Comparison of ENCODE assay signal across 26 cellular contexts in the genomic region with DNA sequence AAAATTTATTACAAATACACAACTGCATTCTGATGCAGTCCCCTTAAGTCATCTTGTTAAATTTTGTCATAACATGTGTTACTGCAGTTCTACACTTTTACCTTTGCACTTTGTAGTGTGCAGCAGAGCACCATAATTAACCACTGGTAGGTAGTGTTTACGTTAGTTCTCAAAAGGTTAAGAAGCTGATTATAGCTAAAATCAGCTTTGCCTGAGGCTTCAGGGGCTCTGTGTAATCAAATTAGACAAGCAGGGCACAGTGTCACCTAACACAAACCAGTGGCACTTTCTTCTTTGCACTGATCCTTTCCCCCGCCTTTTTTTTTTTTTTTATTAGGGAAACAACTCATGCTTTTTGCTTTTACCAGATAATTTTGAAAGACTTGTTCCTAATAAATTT. TPM values are rescaled to one million over a fixed set of nuclear protein-coding genes. Genes with fewer than 3 reads are reported as not detected.
DNase-seq lines count a peak whose midpoint lies in the region; ATAC-seq and TF ChIP-seq lines count a peak whose summit lies in the region.
"Had no signal": no experiment of that assay in that cellular context is flagged by ENCODE, and none has a peak within 500 bp of the region (broad histone marks: within the 10 kb centered on the region; RNA-seq: fewer than 3 reads in every experiment).

No MANE protein-coding gene starts in this region.

- H3K4me1 ChIP-seq in left lung = peaks cover 0 to 4% of the 10 kb centered on the region in 2 donors
- H3K4me1 ChIP-seq: BLaER1 treated with 17β-estradiol and CSF1 and Interleukin-3, amounts not matched to agents 10 nM and 100 nM; SJSA1 had no signal

- H3K9me3 ChIP-seq in left lung = no peaks in the 10 kb centered on the region
- H3K9me3 ChIP-seq: BLaER1 treated with 17β-estradiol and CSF1 and Interleukin-3, amounts not matched to agents 10 nM and 100 nM; ovary; SJSA1 had no signal

- H3K36me3 ChIP-seq in left lung = no peaks in the 10 kb centered on the region
- H3K36me3 ChIP-seq: BLaER1 treated with 17β-estradiol and CSF1 and Interleukin-3, amounts not matched to agents 10 nM and 100 nM; ovary; SJSA1 had no signal

- no peaks in the 10 kb centered on the region for H3K27me3 ChIP-seq in left lung
- H3K27me3 ChIP-seq: BLaER1 treated with 17β-estradiol and CSF1 and Interleukin-3, amounts not matched to agents 10 nM and 100 nM; ovary; SJSA1 had no signal

- intact Hi-C loops in left lung (cut with DNase I) = no loop called here

- TF ChIP-seq CTCF in left lung (IDR thresholded peaks at IDR 0.05) = no peak

- DNase-seq in COR-L47 (lab: John Stamatoyannopoulos, UW) = peak; percentile 43
- DNase-seq in ELF-1 (ENCODE audit: low read depth, low spot score) = peak; percentile 47
- DNase-seq in NCI-H2081 treated with DMSO at 0.1 percent for 48 hours (lab: John Stamatoyannopoulos, UW) = peak; percentile 30
- DNase-seq in SK-N-DZ (ENCODE audit: low spot score) = peak; percentile 80
- DNase-seq in left lung = no peak
- DNase-seq in HCEC 1CT = no peak
- DNase-seq: activated CD4-positive, alpha-beta T cell treated with anti-CD3 and anti-CD28 coated beads, Interleukin-2, amount 50 U/mL, for 48 hours; activated CD4-positive, CD25-positive, alpha-beta regulatory T cell treated with anti-CD3 and anti-CD28 coated beads, Interleukin-2, amount 50 U/mL, for 72 hours; activated naive CD4-positive, alpha-beta T cell treated with Interleukin-2 at 50 U/mL for 16 hours; central memory CD4-positive, alpha-beta T cell; cortex of kidney; effector memory CD4-positive, alpha-beta T cell; GM23248; HFFc6; hypothalamus; immature natural killer cell; left cardiac atrium; mesendoderm; NCI-H1048; NCI-H2171; ovary; RPMI8226; stimulated activated naive B cell treated with anti-CD40 and anti-IgM and Interleukin-4, amounts not matched to agents 10 μg/mL and 1 μg/mL and 100 μg/mL, for 72 hours had no signal

- H3K27ac ChIP-seq in left lung = no peak overlapping the region
- H3K27ac ChIP-seq: BLaER1 treated with 17β-estradiol and CSF1 and Interleukin-3, amounts not matched to agents 10 nM and 100 nM; GM23248; ovary; SJSA1 had no signal

- no peak for ATAC-seq in left lung
- ATAC-seq in HG02885 (IDR thresholded peaks at IDR 0.05; ENCODE audit: poor library complexity, unreplicated experiment) = no peak
- ATAC-seq: left cardiac atrium; stimulated activated naive B cell treated with anti-CD40 and anti-IgM and Interleukin-4, amounts not matched to agents 10 μg/mL and 1 μg/mL and 100 μg/mL, for 72 hours had no signal

- no peak overlapping the region for H3K4me3 ChIP-seq in left lung
- H3K4me3 ChIP-seq: BLaER1 treated with 17β-estradiol and CSF1 and Interleukin-3, amounts not matched to agents 10 nM and 100 nM; GM23248; ovary; SJSA1 had no signal

RNA-seq across cellular contexts. Expression of a gene that starts 26.1 kb away (rescaled TPM):
- not detected in 2 replicates for polyA plus RNA-seq in SK-N-DZ (2014; cell fraction: cytosol; rRNA removed)
- polyA plus RNA-seq in SK-N-DZ (2014; cell fraction: nucleus; rRNA removed) = 0.05 and 0.30 TPM in 2 replicates
- total RNA-seq in left lung = 1 to 10 TPM; 1.2 to 2.3 TPM

Comparison
In these comparisons a context has a peak if more than half of its experiments do, and no peak if none do; other contexts are left out.
1. DNase-seq: peak in COR-L47 (single experiment), ELF-1 (single experiment), NCI-H2081 treated with DMSO at 0.1 percent for 48 hours (single experiment) and SK-N-DZ (single experiment); none in left lung (0 of 2) and HCEC 1CT (single experiment).